Comparison of ENCODE assay signal across 18 cellular contexts in the genomic region with DNA sequence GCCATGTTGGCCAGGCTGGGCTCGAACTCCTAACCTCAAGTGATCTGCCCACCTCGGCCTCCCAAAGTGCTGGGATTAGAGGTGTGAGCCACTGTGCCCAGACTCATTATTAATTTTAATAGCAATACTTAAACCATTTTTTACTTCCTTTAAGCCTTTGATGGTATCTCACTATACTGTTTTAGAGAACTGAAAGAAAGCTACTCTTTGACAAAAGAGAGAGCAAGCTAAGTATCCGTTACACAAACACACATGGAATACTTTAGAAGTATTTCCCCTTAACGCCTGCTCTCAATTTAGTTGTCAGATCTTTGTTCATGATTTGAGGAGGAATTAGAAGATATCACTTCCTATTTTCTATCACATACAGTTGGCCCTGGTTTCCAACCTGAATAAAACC.
"Had no signal": no experiment of that assay in that cellular context is flagged by ENCODE, and none has a peak within 500 bp of the region (broad histone marks: within the 10 kb centered on the region; RNA-seq: fewer than 3 reads in every experiment).

No MANE protein-coding gene starts in this region.

- H3K4me1 ChIP-seq: adrenal gland, right atrium auricular region had no signal

- H3K36me3 ChIP-seq: adrenal gland, cardiac muscle cell had no signal

- DNase-seq: activated CD4-positive, alpha-beta T cell treated with anti-CD3 and anti-CD28 coated beads, Interleukin-2, amount 50 U/mL, for 4 hours; activated CD4-positive, CD25-positive, alpha-beta regulatory T cell treated with anti-CD3 and anti-CD28 coated beads, Interleukin-2, amount 50 U/mL, for 72 hours; activated CD8-positive, alpha-beta memory T cell treated with anti-CD3 and anti-CD28 coated beads, Interleukin-2, amount 10 ng/mL, durations not matched to agents 7 days and 5 days; activated T-cell treated with anti-CD3 and anti-CD28 coated beads, Interleukin-2, amount 50 U/mL, for 1 hour; adrenal gland; foreskin melanocyte; head of caudate nucleus; nephron progenitor cell; occipital lobe; stimulated activated CD4-positive, alpha-beta T cell treated with anti-CD3 and anti-CD28 coated beads, Interleukin-2, amount 100 ng/mL, for 48 hours; stimulated activated naive CD4-positive, alpha-beta T cell treated with Interleukin-2 at 50 U/mL for 16 hours; substantia nigra; trophoblast cell had no signal

- H3K27ac Mint-ChIP-seq: activated CD8-positive, alpha-beta memory T cell treated with anti-CD3 and anti-CD28 coated beads, Interleukin-2, amount 10 ng/mL, durations not matched to agents 7 days and 5 days; activated naive CD4-positive, alpha-beta T cell treated with anti-CD3 and anti-CD28 coated beads, Interleukin-2, amount 50 U/mL, for 24 hours; activated T-helper 2 cell treated with anti-CD3 and anti-CD28 coated beads, Interferon-gamma antibody, Interleukin-2, Interleukin-4, amounts not matched to agents 10 μg/mL and 5 μg/mL and 100 μg/mL, durations not matched to agents 14 hours and 24 hours and 36 hours; nephron progenitor cell had no signal

- H3K9me3 ChIP-seq: right atrium auricular region had no signal

- ATAC-seq: activated CD8-positive, alpha-beta memory T cell treated with anti-CD3 and anti-CD28 coated beads, Interleukin-2, amount 10 ng/mL, durations not matched to agents 7 days and 5 days had no signal

- H3K27ac ChIP-seq: adrenal gland, cardiac muscle cell, epithelial cell of prostate, right atrium auricular region had no signal

- H3K4me3 ChIP-seq: adrenal gland, cardiac muscle cell, right atrium auricular region had no signal

- H3K4me3 Mint-ChIP-seq: activated CD8-positive, alpha-beta memory T cell treated with anti-CD3 and anti-CD28 coated beads, Interleukin-2, amount 10 ng/mL, durations not matched to agents 7 days and 5 days; activated naive CD4-positive, alpha-beta T cell treated with anti-CD3 and anti-CD28 coated beads, Interleukin-2, amount 50 U/mL, for 24 hours; nephron progenitor cell had no signal

- H3K9me3 Mint-ChIP-seq: activated naive CD4-positive, alpha-beta T cell treated with anti-CD3 and anti-CD28 coated beads, Interleukin-2, amount 50 U/mL, for 24 hours; activated T-helper 2 cell treated with anti-CD3 and anti-CD28 coated beads, Interferon-gamma antibody, Interleukin-2, Interleukin-4, amounts not matched to agents 10 μg/mL and 5 μg/mL and 100 μg/mL, durations not matched to agents 14 hours and 24 hours and 36 hours; nephron progenitor cell had no signal

- H3K4me1 Mint-ChIP-seq: activated CD8-positive, alpha-beta memory T cell treated with anti-CD3 and anti-CD28 coated beads, Interleukin-2, amount 10 ng/mL, durations not matched to agents 7 days and 5 days; nephron progenitor cell had no signal

- H3K27me3 Mint-ChIP-seq: activated CD8-positive, alpha-beta memory T cell treated with anti-CD3 and anti-CD28 coated beads, Interleukin-2, amount 10 ng/mL, durations not matched to agents 7 days and 5 days; activated naive CD4-positive, alpha-beta T cell treated with anti-CD3 and anti-CD28 coated beads, Interleukin-2, amount 50 U/mL, for 24 hours had no signal
